19 cellular contexts compared by ENCODE assay signal in the genomic region with DNA sequence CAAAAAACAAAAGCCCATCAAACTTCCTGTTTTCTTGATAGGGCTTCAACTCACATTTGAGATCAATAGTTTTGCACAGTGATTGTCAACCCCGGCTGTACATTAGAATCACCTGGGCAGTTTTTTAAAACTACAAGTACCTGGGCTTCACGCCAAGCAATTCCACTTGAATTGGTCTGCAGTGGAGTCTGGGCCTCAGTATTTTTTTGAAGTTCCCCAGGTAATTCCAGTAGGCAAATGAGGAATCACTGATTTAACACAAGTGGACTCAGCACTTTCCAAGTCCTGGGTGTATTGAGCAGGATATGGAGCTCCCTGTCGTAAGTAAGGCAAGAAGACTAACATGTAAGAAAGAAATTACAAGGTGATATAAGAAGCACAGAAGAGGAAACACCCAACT.
"Had no signal": no experiment of that assay in that cellular context is flagged by ENCODE, and none has a peak within 500 bp of the region (broad histone marks: within the 10 kb centered on the region; RNA-seq: fewer than 3 reads in every experiment).

No MANE protein-coding gene starts in this region.

- H3K9me3 ChIP-seq: neutrophil, psoas muscle, right lobe of liver, testis, transverse colon had no signal

- DNase-seq: dermis blood vessel endothelial cell; endodermal cell; erythroblast; foreskin keratinocyte; kidney; left cardiac atrium; left ventricle myocardium superior; naive thymus-derived CD4-positive, alpha-beta T cell; psoas muscle; retina; right lobe of liver; stimulated activated CD4-positive, alpha-beta T cell treated with anti-CD3 and anti-CD28 coated beads, Interleukin-4, amount 100 ng/mL, for 1 hour; stimulated activated CD8-positive, alpha-beta memory T cell treated with anti-CD3 and anti-CD28 coated beads, Interleukin-4, amount 100 ng/mL, for 48 hours; stimulated activated naive CD8-positive, alpha-beta T cell treated with anti-CD3 and anti-CD28 coated beads, Interleukin-15, amount 100 ng/mL, for 72 hours; testis; transverse colon had no signal

- H2AFZ ChIP-seq: hepatocyte had no signal

- H3K79me2 ChIP-seq: hepatocyte had no signal

- H3K27me3 ChIP-seq: foreskin keratinocyte, hepatocyte, neutrophil, right lobe of liver, testis, transverse colon had no signal

- H3K9me3 Mint-ChIP-seq: endodermal cell; stimulated activated effector memory CD8-positive, alpha-beta T cell treated with anti-CD3 and anti-CD28 coated beads, Interleukin-12 subunit alpha, Interleukin-12 subunit beta, amount 100 ng/mL, for 72 hours; stimulated activated naive CD8-positive, alpha-beta T cell treated with anti-CD3 and anti-CD28 coated beads, Interleukin-15, amount 100 ng/mL, for 72 hours had no signal

- ATAC-seq: foreskin keratinocyte; left cardiac atrium; naive thymus-derived CD4-positive, alpha-beta T cell; psoas muscle; stimulated activated effector memory CD8-positive, alpha-beta T cell treated with anti-CD3 and anti-CD28 coated beads, Interleukin-12 subunit alpha, Interleukin-12 subunit beta, amount 100 ng/mL, for 72 hours; stimulated activated naive CD8-positive, alpha-beta T cell treated with anti-CD3 and anti-CD28 coated beads, Interleukin-15, amount 100 ng/mL, for 72 hours had no signal

- H3K27ac ChIP-seq: foreskin keratinocyte, hepatocyte, neutrophil, psoas muscle, right lobe of liver, testis, transverse colon had no signal

- H3K4me3 ChIP-seq: hepatocyte, psoas muscle, right lobe of liver, testis, transverse colon had no signal

- H3K27ac Mint-ChIP-seq: endodermal cell; naive thymus-derived CD4-positive, alpha-beta T cell; stimulated activated effector memory CD8-positive, alpha-beta T cell treated with anti-CD3 and anti-CD28 coated beads, Interleukin-12 subunit alpha, Interleukin-12 subunit beta, amount 100 ng/mL, for 72 hours; stimulated activated naive CD8-positive, alpha-beta T cell treated with anti-CD3 and anti-CD28 coated beads, Interleukin-15, amount 100 ng/mL, for 72 hours had no signal

- H3K36me3 ChIP-seq: neutrophil, right lobe of liver, transverse colon had no signal

- H3K4me1 Mint-ChIP-seq: stimulated activated effector memory CD8-positive, alpha-beta T cell treated with anti-CD3 and anti-CD28 coated beads, Interleukin-12 subunit alpha, Interleukin-12 subunit beta, amount 100 ng/mL, for 72 hours had no signal

- H3K4me2 ChIP-seq: hepatocyte had no signal

- H3K4me1 ChIP-seq: foreskin keratinocyte, psoas muscle, right lobe of liver, testis had no signal

- H3K4me3 Mint-ChIP-seq: endodermal cell; naive thymus-derived CD4-positive, alpha-beta T cell; stimulated activated effector memory CD8-positive, alpha-beta T cell treated with anti-CD3 and anti-CD28 coated beads, Interleukin-12 subunit alpha, Interleukin-12 subunit beta, amount 100 ng/mL, for 72 hours; stimulated activated naive CD8-positive, alpha-beta T cell treated with anti-CD3 and anti-CD28 coated beads, Interleukin-15, amount 100 ng/mL, for 72 hours had no signal

- H3K36me3 Mint-ChIP-seq: naive thymus-derived CD4-positive, alpha-beta T cell; stimulated activated effector memory CD8-positive, alpha-beta T cell treated with anti-CD3 and anti-CD28 coated beads, Interleukin-12 subunit alpha, Interleukin-12 subunit beta, amount 100 ng/mL, for 72 hours had no signal
